1 cellular context compared by ENCODE assay signal in genomic region chr2:11292464-11293255, GRCh38.
TF ChIP-seq lines count a peak whose summit lies in the region.

No MANE protein-coding gene starts in this region.

TF ChIP-seq in WTC11, 78 proteins besides CTCF, POLR2A, EP300 and RAD21 (continued from another document):
- TF ChIP-seq ZSCAN18 (CRISPR knock-in tag; IDR thresholded peaks at IDR 0.05), result no peak
- no peak for TF ChIP-seq ATF3 (CRISPR knock-in tag; conservative IDR thresholded peaks at IDR 0.05)
- TF ChIP-seq MYBL2 (CRISPR knock-in tag; IDR thresholded peaks at IDR 0.05), result no peak
- TF ChIP-seq ZNF416 (CRISPR knock-in tag; IDR thresholded peaks at IDR 0.05), result no peak
